8 cellular contexts compared by ENCODE assay signal in the genomic region with DNA sequence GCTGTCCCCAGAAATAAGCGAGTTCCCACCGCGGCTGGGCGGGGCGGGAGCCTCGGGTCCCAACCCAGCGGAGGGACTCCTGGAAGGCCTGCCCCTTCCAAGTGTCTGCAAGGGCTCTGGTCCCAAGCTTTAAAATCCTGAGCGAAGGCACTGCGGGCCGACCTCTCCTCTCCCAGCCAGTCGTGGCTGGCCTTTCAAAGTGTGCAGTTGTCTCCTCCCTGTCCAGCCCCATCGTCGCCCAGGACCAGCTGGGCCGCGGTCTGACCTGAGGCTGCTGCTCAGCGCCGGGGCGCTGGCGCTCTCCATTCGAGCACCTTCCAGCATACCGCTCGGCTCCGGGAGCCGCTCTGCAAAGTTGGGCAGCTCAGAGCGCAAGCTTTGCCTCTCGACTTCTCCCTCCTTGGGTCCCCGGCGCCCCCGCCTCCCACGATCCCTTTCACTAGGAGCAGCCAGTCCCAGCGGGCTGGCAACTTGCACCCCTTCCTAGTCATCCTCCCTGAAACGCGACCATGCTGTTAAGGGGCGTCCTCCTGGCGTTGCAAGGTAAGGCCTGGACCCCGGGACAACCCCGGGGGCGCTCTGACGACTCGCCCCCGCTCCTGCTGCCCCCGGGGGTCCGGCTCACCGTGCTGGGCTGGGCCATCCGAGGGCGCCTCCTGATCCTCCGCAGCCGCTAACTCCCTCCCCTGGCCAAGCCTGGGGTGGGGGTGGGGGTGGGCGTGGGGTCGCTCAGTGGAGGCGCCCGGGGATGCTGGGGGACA. TPM values are rescaled to one million over a fixed set of nuclear protein-coding genes. Genes with fewer than 3 reads are reported as not detected.
DNase-seq lines count a peak whose midpoint lies in the region; ATAC-seq and TF ChIP-seq lines count a peak whose summit lies in the region.

A gene with protein sequence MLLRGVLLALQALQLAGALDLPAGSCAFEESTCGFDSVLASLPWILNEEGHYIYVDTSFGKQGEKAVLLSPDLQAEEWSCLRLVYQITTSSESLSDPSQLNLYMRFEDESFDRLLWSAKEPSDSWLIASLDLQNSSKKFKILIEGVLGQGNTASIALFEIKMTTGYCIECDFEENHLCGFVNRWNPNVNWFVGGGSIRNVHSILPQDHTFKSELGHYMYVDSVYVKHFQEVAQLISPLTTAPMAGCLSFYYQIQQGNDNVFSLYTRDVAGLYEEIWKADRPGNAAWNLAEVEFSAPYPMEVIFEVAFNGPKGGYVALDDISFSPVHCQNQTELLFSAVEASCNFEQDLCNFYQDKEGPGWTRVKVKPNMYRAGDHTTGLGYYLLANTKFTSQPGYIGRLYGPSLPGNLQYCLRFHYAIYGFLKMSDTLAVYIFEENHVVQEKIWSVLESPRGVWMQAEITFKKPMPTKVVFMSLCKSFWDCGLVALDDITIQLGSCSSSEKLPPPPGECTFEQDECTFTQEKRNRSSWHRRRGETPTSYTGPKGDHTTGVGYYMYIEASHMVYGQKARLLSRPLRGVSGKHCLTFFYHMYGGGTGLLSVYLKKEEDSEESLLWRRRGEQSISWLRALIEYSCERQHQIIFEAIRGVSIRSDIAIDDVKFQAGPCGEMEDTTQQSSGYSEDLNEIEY (plus strand): TSS at position 160 of the 761 bp plus-strand sequence. CDS start 350 bp downstream, at position 510.

- H3K4me3 ChIP-seq in ectodermal cell (ENCODE audit: insufficient read depth, low read depth, low read length) (peak within 1 kb of the TSS; percentile 44), thymus (ENCODE audit: low read length) (peak within 1 kb of the TSS; percentile 6), A673 (ENCODE audit: low read depth, low read length, poor library complexity, severe bottlenecking) (no peak within 1 kb of the TSS)

- intact Hi-C loops in activated naive CD4-positive, alpha-beta T cell treated with anti-CD3 and anti-CD28 coated beads for 36 hours (cut with micrococcal nuclease): no loop called here
- intact Hi-C loops in A673 (cut with micrococcal nuclease; ENCODE audit: unreplicated experiment): no loop called here

- H3K27me3 Mint-ChIP-seq in activated naive CD4-positive, alpha-beta T cell treated with anti-CD3 and anti-CD28 coated beads for 36 hours (ENCODE audit: low read depth): peaks cover 48% of the 10 kb centered on the region
- H3K27me3 Mint-ChIP-seq in activated naive CD4-positive, alpha-beta T cell treated with anti-CD3 and anti-CD28 coated beads, Interleukin-2, amount 10 ng/mL, durations not matched to agents 7 days and 5 days: peaks cover 71% of the 10 kb centered on the region

- H3K27me3 ChIP-seq in ectodermal cell (ENCODE audit: control insufficient read depth, insufficient read depth, low read length, poor library complexity, severe bottlenecking): peaks cover 30% of the 10 kb centered on the region
- peaks cover 17% of the 10 kb centered on the region for H3K27me3 ChIP-seq in thymus (ENCODE audit: control insufficient read depth, insufficient read depth)
- peaks cover 64% of the 10 kb centered on the region for H3K27me3 ChIP-seq in A673 (replicated peaks; ENCODE audit: insufficient read depth, low read depth, low read length, poor library complexity)

- H3K9me3 Mint-ChIP-seq in activated naive CD4-positive, alpha-beta T cell treated with anti-CD3 and anti-CD28 coated beads for 36 hours: no peaks in the 10 kb centered on the region
- no peaks in the 10 kb centered on the region for H3K9me3 Mint-ChIP-seq in activated naive CD4-positive, alpha-beta T cell treated with anti-CD3 and anti-CD28 coated beads, Interleukin-2, amount 10 ng/mL, durations not matched to agents 7 days and 5 days

- POLR2A ChIA-PET in A673 (lab: Charles Lee; ENCODE audit: low non-redundant PET): no interaction called here

- H3K4me1 ChIP-seq in ectodermal cell (ENCODE audit: control insufficient read depth, insufficient read depth, low read length) (peaks cover 13% of the 10 kb centered on the region), thymus (ENCODE audit: control insufficient read depth, insufficient read depth, low read length) (no peaks in the 10 kb centered on the region), A673 (ENCODE audit: insufficient read depth, low read length, poor library complexity, severe bottlenecking) (no peaks in the 10 kb centered on the region)

- H3K27ac Mint-ChIP-seq in activated naive CD4-positive, alpha-beta T cell treated with anti-CD3 and anti-CD28 coated beads for 36 hours: no peak within 1 kb of the TSS
- H3K27ac Mint-ChIP-seq in activated naive CD4-positive, alpha-beta T cell treated with anti-CD3 and anti-CD28 coated beads, Interleukin-2, amount 10 ng/mL, durations not matched to agents 7 days and 5 days: no peak within 1 kb of the TSS

- WGBS in ectodermal cell, 2 experiments: 1% methylated on average over 52 of the region's 52 CpGs
- 4% methylated on average over 52 of the region's 52 CpGs for WGBS in thymus

- TF ChIP-seq CTCF in A673 (conservative IDR thresholded peaks at IDR 0.05; ENCODE audit: low read depth, low read length): no peak

- no peak for ATAC-seq in activated CD4-positive, CD25-positive, alpha-beta regulatory T cell treated with anti-CD3 and anti-CD28 coated beads, Interleukin-2, amount 50 U/mL, for 24 hours

- H3K9me3 ChIP-seq in ectodermal cell (ENCODE audit: control insufficient read depth, low read length) (no peaks in the 10 kb centered on the region), thymus (ENCODE audit: control insufficient read depth) (no peaks in the 10 kb centered on the region), A673 (ENCODE audit: low read depth, low read length, poor library complexity, severe bottlenecking) (no peaks in the 10 kb centered on the region)

- H3K36me3 Mint-ChIP-seq in activated naive CD4-positive, alpha-beta T cell treated with anti-CD3 and anti-CD28 coated beads for 36 hours (ENCODE audit: low read depth): no peaks in the 10 kb centered on the region
- no peaks in the 10 kb centered on the region for H3K36me3 Mint-ChIP-seq in activated naive CD4-positive, alpha-beta T cell treated with anti-CD3 and anti-CD28 coated beads, Interleukin-2, amount 10 ng/mL, durations not matched to agents 7 days and 5 days

- DNase-seq in activated naive CD4-positive, alpha-beta T cell treated with anti-CD3 and anti-CD28 coated beads for 36 hours: no peak
- no peak for DNase-seq in activated naive CD4-positive, alpha-beta T cell treated with anti-CD3 and anti-CD28 coated beads, Interleukin-2, amount 10 ng/mL, durations not matched to agents 7 days and 5 days
- DNase-seq in lung microvascular endothelial cell (ENCODE audit: low read depth in 2 of 2) (peak; percentile 11 to 59), NCI-H748 (lab: John Stamatoyannopoulos, UW; ENCODE audit: unreplicated experiment) (no peak), A673 (ENCODE audit: low spot score) (no peak)

- H3K36me3 ChIP-seq in ectodermal cell (ENCODE audit: control insufficient read depth, insufficient read depth, low read length) (no peaks in the 10 kb centered on the region), thymus (ENCODE audit: control insufficient read depth, insufficient read depth) (no peaks in the 10 kb centered on the region), A673 (ENCODE audit: insufficient read depth, low read length, poor library complexity, severe bottlenecking) (no peaks in the 10 kb centered on the region)

- BruUV-seq in A673 (replicated peaks; lab: Mats Ljungman, UMichigan): no TSS peak

- CTCF ChIA-PET in activated naive CD4-positive, alpha-beta T cell treated with anti-CD3 and anti-CD28 coated beads for 36 hours (lab: Charles Lee): interaction anchor here (0.7 kb wide), 1 partner anchor 78 kb away, joined by 3 read pairs; no protein-coding TSS in a partner anchor
- CTCF ChIA-PET in activated naive CD4-positive, alpha-beta T cell treated with anti-CD3 and anti-CD28 coated beads, Interleukin-2, amount 10 ng/mL, durations not matched to agents 7 days and 5 days (lab: Charles Lee): no interaction called here
- CTCF ChIA-PET in A673 (lab: Charles Lee): no interaction called here

- peak within 1 kb of the TSS; percentile 74 for H3K27ac ChIP-seq in ectodermal cell (ENCODE audit: insufficient read depth, low read depth, low read length, poor library complexity, severe bottlenecking)
- H3K27ac ChIP-seq in thymus (ENCODE audit: low read depth): peak within 1 kb of the TSS; percentile 18
- H3K27ac ChIP-seq in A673 (ENCODE audit: low read depth, low read length, poor library complexity, severe bottlenecking): no peak within 1 kb of the TSS

- H3K4me1 Mint-ChIP-seq in activated naive CD4-positive, alpha-beta T cell treated with anti-CD3 and anti-CD28 coated beads for 36 hours (ENCODE audit: low read depth): peaks cover 5% of the 10 kb centered on the region
- peaks cover 11% of the 10 kb centered on the region for H3K4me1 Mint-ChIP-seq in activated naive CD4-positive, alpha-beta T cell treated with anti-CD3 and anti-CD28 coated beads, Interleukin-2, amount 10 ng/mL, durations not matched to agents 7 days and 5 days

- peak within 1 kb of the TSS; percentile 14 for H3K4me3 Mint-ChIP-seq in activated naive CD4-positive, alpha-beta T cell treated with anti-CD3 and anti-CD28 coated beads for 36 hours
- no peak within 1 kb of the TSS for H3K4me3 Mint-ChIP-seq in activated naive CD4-positive, alpha-beta T cell treated with anti-CD3 and anti-CD28 coated beads, Interleukin-2, amount 10 ng/mL, durations not matched to agents 7 days and 5 days

RNA-seq across cellular contexts. Expression of the gene that starts here (rescaled TPM):
- not detected for total RNA-seq in activated naive CD4-positive, alpha-beta T cell treated with anti-CD3 and anti-CD28 coated beads for 36 hours
- 16.4 TPM for polyA plus RNA-seq in ectodermal cell (2013, experiment 1 of 4)
- polyA plus RNA-seq in ectodermal cell (2013, experiment 2 of 4): 21.9 TPM
- 16.1 TPM for polyA plus RNA-seq in ectodermal cell (2013, experiment 3 of 4)
- polyA plus RNA-seq in ectodermal cell (2013, experiment 4 of 4): 19.5 TPM
- 0.79 and 2.6 TPM in 2 replicates for total RNA-seq in lung microvascular endothelial cell
- 1.2 TPM for polyA plus RNA-seq in thymus
- total RNA-seq in A673 (2021): not detected in 2 replicates

Comparison
In these comparisons a context has a peak if more than half of its experiments do, and no peak if none do; other contexts are left out.
1. DNase-seq: peak in lung microvascular endothelial cell (2 of 2); none in activated naive CD4-positive, alpha-beta T cell treated with anti-CD3 and anti-CD28 coated beads for 36 hours (single experiment), activated naive CD4-positive, alpha-beta T cell treated with anti-CD3 and anti-CD28 coated beads, Interleukin-2, amount 10 ng/mL, durations not matched to agents 7 days and 5 days (single experiment), NCI-H748 (single experiment) and A673 (single experiment).